26 cellular contexts compared by ENCODE assay signal in the genomic region with DNA sequence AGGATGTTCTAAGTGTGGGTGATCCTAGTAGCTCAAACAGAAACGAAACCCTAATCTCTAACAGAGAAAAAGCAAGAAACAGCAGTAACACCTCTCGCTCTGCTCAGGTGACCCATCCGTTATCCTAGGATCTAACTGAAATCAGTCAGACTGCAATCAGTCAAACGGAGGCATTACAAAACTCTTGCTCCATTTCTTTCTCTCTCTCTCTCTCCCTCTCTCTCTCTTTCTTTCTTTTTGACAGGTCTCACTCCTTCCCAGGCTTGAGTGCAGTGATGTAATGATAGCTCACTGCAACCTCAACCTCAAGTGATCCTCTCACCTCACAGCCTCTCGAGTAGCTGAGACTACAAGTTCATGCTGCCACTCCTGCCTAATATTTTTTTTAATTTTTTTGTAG.
"Had no signal": no experiment of that assay in that cellular context is flagged by ENCODE, and none has a peak within 500 bp of the region (broad histone marks: within the 10 kb centered on the region; RNA-seq: fewer than 3 reads in every experiment).

No MANE protein-coding gene starts in this region.

- H3K9me2 ChIP-seq: SK-N-SH had no signal

- H3K36me3 ChIP-seq: adrenal gland, brain microvascular endothelial cell, MG63, Peyer's patch, SJSA1 had no signal

- H3K4me3 ChIP-seq: adrenal gland, MG63, Peyer's patch, SJSA1 had no signal

- H3K4me1 ChIP-seq: adrenal gland, Peyer's patch, SJSA1 had no signal

- DNase-seq: activated CD4-positive, alpha-beta T cell treated with anti-CD3 and anti-CD28 coated beads, Interleukin-2, amount 10 ng/mL, durations not matched to agents 24 days and 14 days; activated CD4-positive, alpha-beta T cell treated with anti-CD3 and anti-CD28 coated beads, Interleukin-2, amount 50 U/mL, for 4 hours; activated CD8-positive, alpha-beta memory T cell treated with anti-CD3 and anti-CD28 coated beads, Interleukin-2, amount 50 U/mL, for 4 hours; activated CD8-positive, alpha-beta T cell treated with anti-CD3 and anti-CD28 coated beads for 36 hours; activated gamma-delta T cell treated with Interleukin-2 at 50 U/mL for 16 hours; activated naive CD4-positive, alpha-beta T cell treated with anti-CD3 and anti-CD28 coated beads for 36 hours; activated T-cell treated with anti-CD3 and anti-CD28 coated beads for 4 hours; activated T-cell treated with anti-CD3 and anti-CD28 coated beads, Interleukin-2, amount 50 U/mL, for 4 hours; adrenal gland; anterior cingulate cortex; brain microvascular endothelial cell; Kasumi-1; KG1; MG63; NCI-H1048; NCI-H1105 treated with DMSO at 0.1 percent for 48 hours; NCI-H1436; NCI-H1694 treated with DMSO at 0.1 percent for 48 hours; NCI-H2029; NCI-H345; Peyer's patch; RPMI8226; SHP77 treated with DMSO at 0.1 percent for 48 hours; SK-N-SH had no signal

- H3K27me3 ChIP-seq: adrenal gland, brain microvascular endothelial cell, MG63, Peyer's patch, SJSA1 had no signal

- H3K27ac ChIP-seq: adrenal gland, brain microvascular endothelial cell, Peyer's patch, SJSA1 had no signal

- ATAC-seq: activated CD8-positive, alpha-beta T cell treated with anti-CD3 and anti-CD28 coated beads for 36 hours; activated naive CD4-positive, alpha-beta T cell treated with anti-CD3 and anti-CD28 coated beads, Interleukin-2, amount 50 U/mL, for 72 hours; activated T-cell treated with anti-CD3 and anti-CD28 coated beads, Interleukin-2, amount 50 U/mL, for 4 hours had no signal

- H3K9me3 ChIP-seq: adrenal gland, MG63, Peyer's patch had no signal

- H3K9ac ChIP-seq: SK-N-SH had no signal

- H3K4me2 ChIP-seq: SK-N-SH had no signal
